Comparison of ENCODE assay signal across 18 cellular contexts in the genomic region with DNA sequence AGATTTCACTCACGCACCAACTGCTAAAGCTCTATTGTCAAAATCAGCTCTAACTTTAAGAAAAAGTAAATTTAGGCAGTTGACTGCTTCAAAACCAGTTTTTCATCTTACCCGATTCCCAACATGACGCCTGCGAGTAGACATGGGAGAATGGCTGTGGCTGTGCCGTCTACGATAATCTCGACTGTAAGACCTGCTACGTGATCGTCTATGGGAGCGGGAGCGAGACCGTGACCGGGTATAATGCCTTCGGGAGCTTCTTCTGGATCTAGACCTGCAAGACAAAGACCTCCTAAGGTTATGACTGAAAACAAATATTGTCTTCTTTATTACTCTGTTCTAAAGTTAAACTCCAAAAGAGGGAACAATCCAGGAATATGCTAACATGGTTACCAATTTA. TPM values are rescaled to one million over a fixed set of nuclear protein-coding genes. Genes with fewer than 3 reads are reported as not detected.
DNase-seq lines count a peak whose midpoint lies in the region; ATAC-seq lines count a peak whose summit lies in the region.
"Had no signal": no experiment of that assay in that cellular context is flagged by ENCODE, and none has a peak within 500 bp of the region (broad histone marks: within the 10 kb centered on the region; RNA-seq: fewer than 3 reads in every experiment).

No MANE protein-coding gene starts in this region.

- no peak overlapping the region for H3K4me3 ChIP-seq in naive thymus-derived CD4-positive, alpha-beta T cell (ENCODE audit: low read length)

- peaks cover 39 to 51% of the 10 kb centered on the region in 2 donors for H3K4me1 ChIP-seq in naive thymus-derived CD4-positive, alpha-beta T cell (ENCODE audit: control insufficient read depth in 2 of 2, insufficient read depth in 2 of 2, low read length in 2 of 2)

- peak overlapping the region; percentile 25 for H3K4me3 Mint-ChIP-seq in stimulated activated naive CD8-positive, alpha-beta T cell treated with anti-CD3 and anti-CD28 coated beads, Interleukin-15, Interleukin-2, amounts not matched to agents 100 ng/mL and 50 ng/mL, for 24 hours
- H3K4me3 Mint-ChIP-seq in activated naive CD8-positive, alpha-beta T cell treated with anti-CD3 and anti-CD28 coated beads, Interleukin-2, amount 50 U/mL, for 24 hours = peak overlapping the region; percentile 25
- H3K4me3 Mint-ChIP-seq in naive thymus-derived CD4-positive, alpha-beta T cell = peak overlapping the region in 5 of 10 donors; percentile 11 to 100 (median 56)
- H3K4me3 Mint-ChIP-seq: activated CD4-positive, alpha-beta T cell treated with anti-CD3 and anti-CD28 coated beads, Interleukin-2, amount 10 ng/mL, durations not matched to agents 24 days and 14 days; dendritic cell treated with granulocyte-macrophage colony-stimulating factor and Interleukin-4, amounts not matched to agents 40 ng/mL and 50 ng/mL, for 4 days had no signal

- H3K27me3 ChIP-seq in naive thymus-derived CD4-positive, alpha-beta T cell (ENCODE audit: control insufficient read depth in 2 of 2, insufficient read depth in 2 of 2, low read length in 2 of 2) = no peaks in the 10 kb centered on the region

- H3K9me3 ChIP-seq in naive thymus-derived CD4-positive, alpha-beta T cell (ENCODE audit: control insufficient read depth in 2 of 3, low read length in 3 of 3) = no peaks in the 10 kb centered on the region

- CTCF ChIA-PET in naive thymus-derived CD4-positive, alpha-beta T cell (lab: Charles Lee) = interaction anchor here (1.1 kb wide), 1 partner anchor 692 kb away, joined by 4 read pairs; no protein-coding TSS in a partner anchor

- H3K27ac Mint-ChIP-seq in stimulated activated naive CD8-positive, alpha-beta T cell treated with anti-CD3 and anti-CD28 coated beads, Interleukin-15, Interleukin-2, amounts not matched to agents 100 ng/mL and 50 ng/mL, for 24 hours = peak overlapping the region; percentile 85
- H3K27ac Mint-ChIP-seq in activated naive CD8-positive, alpha-beta T cell treated with anti-CD3 and anti-CD28 coated beads, Interleukin-2, amount 50 U/mL, for 24 hours = peak overlapping the region; percentile 65
- peak overlapping the region in 6 of 9 donors; percentile 29 to 77 (median 66) for H3K27ac Mint-ChIP-seq in naive thymus-derived CD4-positive, alpha-beta T cell
- H3K27ac Mint-ChIP-seq: dendritic cell treated with granulocyte-macrophage colony-stimulating factor and Interleukin-4, amounts not matched to agents 40 ng/mL and 50 ng/mL, for 4 days had no signal

- no peaks in the 10 kb centered on the region for H3K9me3 Mint-ChIP-seq in stimulated activated naive CD8-positive, alpha-beta T cell treated with anti-CD3 and anti-CD28 coated beads, Interleukin-15, Interleukin-2, amounts not matched to agents 100 ng/mL and 50 ng/mL, for 24 hours
- H3K9me3 Mint-ChIP-seq in activated naive CD8-positive, alpha-beta T cell treated with anti-CD3 and anti-CD28 coated beads, Interleukin-2, amount 50 U/mL, for 24 hours = no peaks in the 10 kb centered on the region
- no peaks in the 10 kb centered on the region for H3K9me3 Mint-ChIP-seq in naive thymus-derived CD4-positive, alpha-beta T cell
- H3K9me3 Mint-ChIP-seq: activated CD4-positive, alpha-beta T cell treated with anti-CD3 and anti-CD28 coated beads, Interleukin-2, amount 10 ng/mL, durations not matched to agents 24 days and 14 days; dendritic cell treated with granulocyte-macrophage colony-stimulating factor and Interleukin-4, amounts not matched to agents 40 ng/mL and 50 ng/mL, for 4 days; naive B cell had no signal

- no peak for DNase-seq in stimulated activated naive CD8-positive, alpha-beta T cell treated with anti-CD3 and anti-CD28 coated beads, Interleukin-15, Interleukin-2, amounts not matched to agents 100 U/mL and 50 U/mL, for 24 hours
- DNase-seq in activated naive CD8-positive, alpha-beta T cell treated with anti-CD3 and anti-CD28 coated beads, Interleukin-2, amount 50 U/mL, for 24 hours = no peak
- DNase-seq in naive thymus-derived CD4-positive, alpha-beta T cell = no peak
- DNase-seq in stimulated activated CD4-positive, alpha-beta T cell treated with anti-CD3 and anti-CD28 coated beads, Interleukin-2, amount 100 ng/mL, for 24 hours = no peak
- DNase-seq in NCI-H2107 (lab: John Stamatoyannopoulos, UW) = no peak
- DNase-seq: activated CD4-positive, alpha-beta T cell treated with anti-CD3 and anti-CD28 coated beads, Interleukin-2, amount 10 ng/mL, durations not matched to agents 24 days and 14 days; foreskin melanocyte; GOT3; kidney; naive B cell; NCI-H526 treated with DMSO at 0.1 percent for 48 hours; stimulated activated CD4-positive, alpha-beta T cell treated with anti-CD3 and anti-CD28 coated beads, Interleukin-4, amount 100 ng/mL, for 4 hours; substantia nigra had no signal

- H3K4me1 Mint-ChIP-seq in stimulated activated naive CD8-positive, alpha-beta T cell treated with anti-CD3 and anti-CD28 coated beads, Interleukin-15, Interleukin-2, amounts not matched to agents 100 ng/mL and 50 ng/mL, for 24 hours (ENCODE audit: low read depth) = peaks cover 77% of the 10 kb centered on the region
- peaks cover 71% of the 10 kb centered on the region for H3K4me1 Mint-ChIP-seq in activated naive CD8-positive, alpha-beta T cell treated with anti-CD3 and anti-CD28 coated beads, Interleukin-2, amount 50 U/mL, for 24 hours
- H3K4me1 Mint-ChIP-seq in naive thymus-derived CD4-positive, alpha-beta T cell = peaks cover 44 to 86% (median 74%) of the 10 kb centered on the region in 7 donors

- H3K27ac ChIP-seq in naive thymus-derived CD4-positive, alpha-beta T cell (ENCODE audit: low read depth, low read length) = no peak overlapping the region

- H3K36me3 ChIP-seq in naive thymus-derived CD4-positive, alpha-beta T cell (ENCODE audit: control insufficient read depth in 2 of 3, insufficient read depth in 3 of 3, low read length in 3 of 3) = peaks cover 44 to 73% (median 53%) of the 10 kb centered on the region in 3 experiments

- no peak for ATAC-seq in stimulated activated naive CD8-positive, alpha-beta T cell treated with anti-CD3 and anti-CD28 coated beads, Interleukin-15, Interleukin-2, amounts not matched to agents 100 U/mL and 50 U/mL, for 24 hours
- no peak for ATAC-seq in activated naive CD8-positive, alpha-beta T cell treated with anti-CD3 and anti-CD28 coated beads, Interleukin-2, amount 50 U/mL, for 24 hours
- ATAC-seq in naive thymus-derived CD4-positive, alpha-beta T cell = no peak
- no peak for ATAC-seq in GM21515 (IDR thresholded peaks at IDR 0.05; ENCODE audit: unreplicated experiment)
- ATAC-seq in GM18519 (IDR thresholded peaks at IDR 0.05; ENCODE audit: low FRiP score, unreplicated experiment) = no peak
- ATAC-seq: Right ventricle myocardium inferior had no signal

- H3K27me3 Mint-ChIP-seq in stimulated activated naive CD8-positive, alpha-beta T cell treated with anti-CD3 and anti-CD28 coated beads, Interleukin-15, Interleukin-2, amounts not matched to agents 100 ng/mL and 50 ng/mL, for 24 hours = no peaks in the 10 kb centered on the region
- no peaks in the 10 kb centered on the region for H3K27me3 Mint-ChIP-seq in activated naive CD8-positive, alpha-beta T cell treated with anti-CD3 and anti-CD28 coated beads, Interleukin-2, amount 50 U/mL, for 24 hours
- no peaks in the 10 kb centered on the region for H3K27me3 Mint-ChIP-seq in naive thymus-derived CD4-positive, alpha-beta T cell
- H3K27me3 Mint-ChIP-seq: activated CD4-positive, alpha-beta T cell treated with anti-CD3 and anti-CD28 coated beads, Interleukin-2, amount 10 ng/mL, durations not matched to agents 24 days and 14 days; dendritic cell treated with granulocyte-macrophage colony-stimulating factor and Interleukin-4, amounts not matched to agents 40 ng/mL and 50 ng/mL, for 4 days; naive B cell had no signal

- intact Hi-C loops in naive thymus-derived CD4-positive, alpha-beta T cell (cut with micrococcal nuclease) = no loop called here

- POLR2A ChIA-PET in naive thymus-derived CD4-positive, alpha-beta T cell (lab: Charles Lee) = interaction anchor here (1.1 to 1.5 kb wide), 3 partner anchors 9 to 13 kb away, joined by 3 to 8 read pairs (median 4); partner anchors contain the start of gene TRA2B

- H3K36me3 Mint-ChIP-seq in stimulated activated naive CD8-positive, alpha-beta T cell treated with anti-CD3 and anti-CD28 coated beads, Interleukin-15, Interleukin-2, amounts not matched to agents 100 ng/mL and 50 ng/mL, for 24 hours (ENCODE audit: low read depth) = peaks cover 100% of the 10 kb centered on the region
- peaks cover 97% of the 10 kb centered on the region for H3K36me3 Mint-ChIP-seq in activated naive CD8-positive, alpha-beta T cell treated with anti-CD3 and anti-CD28 coated beads, Interleukin-2, amount 50 U/mL, for 24 hours (ENCODE audit: low read depth)
- peaks cover 6 to 76% (median 52%) of the 10 kb centered on the region in 5 donors for H3K36me3 Mint-ChIP-seq in naive thymus-derived CD4-positive, alpha-beta T cell

RNA-seq across cellular contexts. Expression of gene TRA2B, which starts 12.5 kb away (rescaled TPM):
- 100 to 1,000 TPM; 194 to 673 (median 216) TPM for total RNA-seq in naive thymus-derived CD4-positive, alpha-beta T cell
- 100 to 1,000 TPM; 182 to 221 TPM for polyA plus RNA-seq in naive thymus-derived CD4-positive, alpha-beta T cell
